4 cellular contexts compared by ENCODE assay signal in the genomic region with DNA sequence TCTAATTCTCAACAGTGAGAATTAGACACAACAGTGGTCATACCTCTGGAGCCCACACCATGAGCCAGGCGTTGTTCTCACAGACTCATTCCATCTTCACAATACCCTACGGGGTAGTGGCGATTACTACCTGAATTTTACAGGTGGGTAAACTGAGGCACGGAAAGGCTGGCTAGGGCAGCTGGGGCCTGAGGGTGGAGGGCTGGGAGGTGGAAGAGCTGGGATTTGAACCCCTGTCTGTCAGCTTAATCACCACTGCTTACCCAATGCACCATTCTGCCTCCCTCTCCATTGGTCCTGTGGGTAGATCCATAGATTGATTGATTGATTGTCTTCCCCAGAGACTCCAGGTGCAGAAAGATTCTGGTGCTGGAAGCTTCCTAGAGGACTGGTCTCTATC. TPM values are rescaled to one million over a fixed set of nuclear protein-coding genes. Genes with fewer than 3 reads are reported as not detected.
"Had no signal": no experiment of that assay in that cellular context is flagged by ENCODE, and none has a peak within 500 bp of the region (broad histone marks: within the 10 kb centered on the region; RNA-seq: fewer than 3 reads in every experiment).

No MANE protein-coding gene starts in this region.

RNA-seq across cellular contexts. Expression of a gene that starts 31.4 kb away (rescaled TPM):
- total RNA-seq: activated B cell treated with CpG ODN at 0.5 μM for 24 hours; activated CD8-positive, alpha-beta T cell treated with anti-CD3 and anti-CD28 coated beads for 36 hours; activated naive CD4-positive, alpha-beta T cell treated with anti-CD3 and anti-CD28 coated beads for 36 hours; activated naive CD8-positive, alpha-beta T cell treated with anti-CD3 and anti-CD28 coated beads for 36 hours had no signal
